Comparison of ENCODE assay signal across 17 cellular contexts in genomic region chr7:22698762-22699161, GRCh38. TPM values are rescaled to one million over a fixed set of nuclear protein-coding genes. Genes with fewer than 3 reads are reported as not detected.
DNase-seq lines count a peak whose midpoint lies in the region; ATAC-seq and TF ChIP-seq lines count a peak whose summit lies in the region.
"Had no signal": no experiment of that assay in that cellular context is flagged by ENCODE, and none has a peak within 500 bp of the region (broad histone marks: within the 10 kb centered on the region; RNA-seq: fewer than 3 reads in every experiment).

No MANE protein-coding gene starts in this region.

- peaks cover 4% of the 10 kb centered on the region for H3K9me3 Mint-ChIP-seq in natural killer cell treated with Interleukin-12 subunit alpha and Interleukin-12 subunit beta and Interleukin-15 and Interleukin-18, amount 100 ng/mL, for 72 hours
- no peaks in the 10 kb centered on the region for H3K9me3 Mint-ChIP-seq in natural killer cell
- H3K9me3 Mint-ChIP-seq in activated naive CD8-positive, alpha-beta T cell treated with anti-CD3 and anti-CD28 coated beads, Interleukin-2, amount 50 U/mL, for 24 hours, result no peaks in the 10 kb centered on the region
- H3K9me3 Mint-ChIP-seq in stimulated activated naive CD8-positive, alpha-beta T cell treated with anti-CD3 and anti-CD28 coated beads, Interleukin-15, amount 100 ng/mL, for 72 hours, result peaks cover 0 to 6% of the 10 kb centered on the region in 2 donors
- H3K9me3 Mint-ChIP-seq: GM23338 had no signal

- peaks cover 11% of the 10 kb centered on the region for H3K36me3 Mint-ChIP-seq in natural killer cell treated with Interleukin-12 subunit alpha and Interleukin-12 subunit beta and Interleukin-15 and Interleukin-18, amount 100 ng/mL, for 72 hours
- H3K36me3 Mint-ChIP-seq in natural killer cell, result no peaks in the 10 kb centered on the region
- H3K36me3 Mint-ChIP-seq in T-helper 17 cell (ENCODE audit: low read depth), result no peaks in the 10 kb centered on the region
- H3K36me3 Mint-ChIP-seq in activated naive CD8-positive, alpha-beta T cell treated with anti-CD3 and anti-CD28 coated beads, Interleukin-2, amount 50 U/mL, for 24 hours (ENCODE audit: low read depth), result no peaks in the 10 kb centered on the region
- H3K36me3 Mint-ChIP-seq: type B pancreatic cell had no signal

- H3K27ac Mint-ChIP-seq in natural killer cell treated with Interleukin-12 subunit alpha and Interleukin-12 subunit beta and Interleukin-15 and Interleukin-18, amount 100 ng/mL, for 72 hours, result peak overlapping the region; percentile 90 to 94
- H3K27ac Mint-ChIP-seq in natural killer cell (no peak overlapping the region), T-helper 17 cell (peak overlapping the region; percentile 88)
- H3K27ac Mint-ChIP-seq in activated naive CD8-positive, alpha-beta T cell treated with anti-CD3 and anti-CD28 coated beads, Interleukin-2, amount 50 U/mL, for 24 hours, result peak overlapping the region; percentile 73
- H3K27ac Mint-ChIP-seq in stimulated activated naive CD8-positive, alpha-beta T cell treated with anti-CD3 and anti-CD28 coated beads, Interleukin-15, amount 100 ng/mL, for 72 hours, result peak overlapping the region in 1 of 2 donors; percentile 9
- H3K27ac Mint-ChIP-seq: GM23338 had no signal

- DNase-seq in natural killer cell treated with Interleukin-12 subunit alpha and Interleukin-12 subunit beta and Interleukin-15 and Interleukin-18, amount 100 ng/mL, for 72 hours (ENCODE audit: low spot score), result no peak
- no peak for DNase-seq in natural killer cell
- no peak for DNase-seq in T-helper 17 cell
- no peak for DNase-seq in activated naive CD8-positive, alpha-beta T cell treated with anti-CD3 and anti-CD28 coated beads, Interleukin-2, amount 50 U/mL, for 24 hours
- no peak for DNase-seq in stimulated activated naive CD8-positive, alpha-beta T cell treated with anti-CD3 and anti-CD28 coated beads, Interleukin-15, amount 100 ng/mL, for 72 hours
- DNase-seq in islet precursor cell, result no peak
- DNase-seq in NCI-H187 treated with DMSO at 0.1 percent for 48 hours (lab: John Stamatoyannopoulos, UW), result no peak
- DNase-seq in GM19238 (ENCODE audit: insufficient read length, low spot score), result no peak
- DNase-seq: activated effector memory CD4-positive, alpha-beta T cell treated with anti-CD3 and anti-CD28 coated beads, Interleukin-2, amount 50 U/mL, for 16 hours; DMS 273 treated with DMSO at 0.1 percent for 48 hours; left lung; NCI-H2029 treated with DMSO at 0.1 percent for 48 hours; NCI-H69; WERI-Rb-1 had no signal

- H3K9me3 ChIP-seq in T-helper 17 cell (ENCODE audit: control insufficient read depth, low read length, poor library complexity, severe bottlenecking), result no peaks in the 10 kb centered on the region
- H3K9me3 ChIP-seq: breast epithelium, left lung had no signal

- no peak for TF ChIP-seq CTCF in natural killer cell (IDR thresholded peaks at IDR 0.05)

- peaks cover 45 to 68% of the 10 kb centered on the region in 2 donors for H3K4me1 Mint-ChIP-seq in natural killer cell treated with Interleukin-12 subunit alpha and Interleukin-12 subunit beta and Interleukin-15 and Interleukin-18, amount 100 ng/mL, for 72 hours (ENCODE audit: low read depth in 2 of 2)
- H3K4me1 Mint-ChIP-seq in natural killer cell, result no peaks in the 10 kb centered on the region
- H3K4me1 Mint-ChIP-seq in T-helper 17 cell, result peaks cover 38% of the 10 kb centered on the region
- H3K4me1 Mint-ChIP-seq in activated naive CD8-positive, alpha-beta T cell treated with anti-CD3 and anti-CD28 coated beads, Interleukin-2, amount 50 U/mL, for 24 hours, result peaks cover 64% of the 10 kb centered on the region
- H3K4me1 Mint-ChIP-seq in stimulated activated naive CD8-positive, alpha-beta T cell treated with anti-CD3 and anti-CD28 coated beads, Interleukin-15, amount 100 ng/mL, for 72 hours, result peaks cover 69% of the 10 kb centered on the region

- peak in 1 of 2 donors; percentile 64 for ATAC-seq in natural killer cell treated with Interleukin-12 subunit alpha and Interleukin-12 subunit beta and Interleukin-15 and Interleukin-18, amount 100 ng/mL, for 72 hours
- ATAC-seq in natural killer cell (no peak), T-helper 17 cell (no peak)
- peak; percentile 17 for ATAC-seq in activated naive CD8-positive, alpha-beta T cell treated with anti-CD3 and anti-CD28 coated beads, Interleukin-2, amount 50 U/mL, for 24 hours
- ATAC-seq in stimulated activated naive CD8-positive, alpha-beta T cell treated with anti-CD3 and anti-CD28 coated beads, Interleukin-15, amount 100 ng/mL, for 72 hours, result peak; percentile 22
- ATAC-seq: GM23338, left lung had no signal

- H3K4me3 Mint-ChIP-seq in natural killer cell treated with Interleukin-12 subunit alpha and Interleukin-12 subunit beta and Interleukin-15 and Interleukin-18, amount 100 ng/mL, for 72 hours, result peak overlapping the region; percentile 92
- H3K4me3 Mint-ChIP-seq in natural killer cell, result no peak overlapping the region
- H3K4me3 Mint-ChIP-seq in T-helper 17 cell, result peak overlapping the region; percentile 42
- H3K4me3 Mint-ChIP-seq in activated naive CD8-positive, alpha-beta T cell treated with anti-CD3 and anti-CD28 coated beads, Interleukin-2, amount 50 U/mL, for 24 hours, result no peak overlapping the region
- peak overlapping the region in 1 of 2 donors; percentile 53 for H3K4me3 Mint-ChIP-seq in stimulated activated naive CD8-positive, alpha-beta T cell treated with anti-CD3 and anti-CD28 coated beads, Interleukin-15, amount 100 ng/mL, for 72 hours
- H3K4me3 Mint-ChIP-seq: GM23338, type B pancreatic cell had no signal

- H3K27me3 Mint-ChIP-seq in natural killer cell treated with Interleukin-12 subunit alpha and Interleukin-12 subunit beta and Interleukin-15 and Interleukin-18, amount 100 ng/mL, for 72 hours, result peaks cover 0 to 17% of the 10 kb centered on the region in 2 donors
- H3K27me3 Mint-ChIP-seq in natural killer cell (ENCODE audit: low read depth in 2 of 2), result peaks cover 9 to 25% of the 10 kb centered on the region in 2 donors
- peaks cover 4% of the 10 kb centered on the region for H3K27me3 Mint-ChIP-seq in T-helper 17 cell
- H3K27me3 Mint-ChIP-seq in activated naive CD8-positive, alpha-beta T cell treated with anti-CD3 and anti-CD28 coated beads, Interleukin-2, amount 50 U/mL, for 24 hours, result peaks cover 3% of the 10 kb centered on the region
- no peaks in the 10 kb centered on the region for H3K27me3 Mint-ChIP-seq in stimulated activated naive CD8-positive, alpha-beta T cell treated with anti-CD3 and anti-CD28 coated beads, Interleukin-15, amount 100 ng/mL, for 72 hours

- intact Hi-C loops in natural killer cell (cut with micrococcal nuclease), result no loop called here

RNA-seq across cellular contexts. Expression of gene IL6, which starts 28.2 kb away (rescaled TPM):
- total RNA-seq in natural killer cell treated with Interleukin-12 subunit alpha and Interleukin-12 subunit beta and Interleukin-15 and Interleukin-18, amount 100 ng/mL, for 72 hours, result 100 to 1,000 TPM; 151 to 253 TPM
- total RNA-seq in natural killer cell, result 1 to 10 TPM; 1.3 to 2.3 (median 1.7) TPM
- total RNA-seq in T-helper 17 cell, result 1 to 10 TPM in 1 of 2 donors, under 1 TPM in 1; 0.57 to 1.5 TPM
- total RNA-seq: GM23338 had no signal

Comparison
In these comparisons a context has a peak if more than half of its experiments do, and no peak if none do; other contexts are left out.
1. H3K27ac Mint-ChIP-seq: peak in natural killer cell treated with Interleukin-12 subunit alpha and Interleukin-12 subunit beta and Interleukin-15 and Interleukin-18, amount 100 ng/mL, for 72 hours (2 of 2), T-helper 17 cell (single experiment) and activated naive CD8-positive, alpha-beta T cell treated with anti-CD3 and anti-CD28 coated beads, Interleukin-2, amount 50 U/mL, for 24 hours (single experiment); none in natural killer cell (0 of 2).
2. H3K4me3 Mint-ChIP-seq: peak in natural killer cell treated with Interleukin-12 subunit alpha and Interleukin-12 subunit beta and Interleukin-15 and Interleukin-18, amount 100 ng/mL, for 72 hours (single experiment) and T-helper 17 cell (single experiment); none in natural killer cell (single experiment) and activated naive CD8-positive, alpha-beta T cell treated with anti-CD3 and anti-CD28 coated beads, Interleukin-2, amount 50 U/mL, for 24 hours (single experiment).
3. RNA of gene IL6, which starts 28.2 kb away (total RNA-seq): 151 to 253 TPM in natural killer cell treated with Interleukin-12 subunit alpha and Interleukin-12 subunit beta and Interleukin-15 and Interleukin-18, amount 100 ng/mL, for 72 hours; 1.3 to 2.3 TPM in natural killer cell and 0.57 to 1.5 TPM in T-helper 17 cell; every median in the first group is over 10 times any median in the second.
4. ATAC-seq: peak in activated naive CD8-positive, alpha-beta T cell treated with anti-CD3 and anti-CD28 coated beads, Interleukin-2, amount 50 U/mL, for 24 hours (single experiment) and stimulated activated naive CD8-positive, alpha-beta T cell treated with anti-CD3 and anti-CD28 coated beads, Interleukin-15, amount 100 ng/mL, for 72 hours (single experiment); none in natural killer cell (0 of 3) and T-helper 17 cell (single experiment).